Comparison of ENCODE assay signal across 20 cellular contexts in the genomic region with DNA sequence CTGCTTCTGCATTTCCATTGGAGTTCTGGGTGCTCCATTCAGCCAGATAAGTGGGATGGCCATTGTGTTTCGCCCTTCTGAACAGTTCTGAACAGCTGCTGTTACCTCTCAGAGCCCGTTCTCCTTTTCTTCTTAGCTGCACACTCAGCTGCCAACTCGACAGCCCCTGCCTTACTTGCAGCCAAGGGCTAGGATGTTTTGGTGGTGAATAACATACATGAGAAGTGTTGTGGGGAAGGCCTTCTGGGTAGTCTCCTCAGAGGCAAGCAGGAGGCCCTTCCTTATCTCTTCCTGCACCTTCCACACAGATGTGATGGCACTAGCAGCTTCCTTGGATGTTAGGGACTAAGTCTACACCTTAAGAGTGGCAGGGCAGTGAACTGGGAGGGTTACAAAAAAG.
A peak's percentile ranks its signal among the peaks of the same experiment; 100 is the strongest.
DNase-seq lines count a peak whose midpoint lies in the region; ATAC-seq and TF ChIP-seq lines count a peak whose summit lies in the region.
"Had no signal": no experiment of that assay in that cellular context is flagged by ENCODE, and none has a peak within 500 bp of the region (broad histone marks: within the 10 kb centered on the region; RNA-seq: fewer than 3 reads in every experiment).

No MANE protein-coding gene starts in this region.

- 64% methylated on average over 3 of the region's 3 CpGs for WGBS in smooth muscle cell (ENCODE audit: low lambda C conversion rate)

- no peaks in the 10 kb centered on the region for H3K9me3 ChIP-seq in smooth muscle cell (replicated peaks; ENCODE audit: low read depth)
- H3K9me3 ChIP-seq in left ventricle myocardium inferior (replicated peaks): no peaks in the 10 kb centered on the region
- H3K9me3 ChIP-seq: A549, mucosa of descending colon, upper lobe of right lung had no signal

- H3K9me3 Mint-ChIP-seq in activated CD4-positive, alpha-beta T cell treated with anti-CD3 and anti-CD28 coated beads for 36 hours (ENCODE audit: low read depth): no peaks in the 10 kb centered on the region
- H3K9me3 Mint-ChIP-seq: activated T-helper 17 cell treated with anti-CD3 and anti-CD28 coated beads, Interleukin-2, amount 50 U/mL, for 72 hours; CD8-positive, alpha-beta memory T cell; dendritic cell treated with granulocyte-macrophage colony-stimulating factor and Interleukin-4, amounts not matched to agents 40 ng/mL and 50 ng/mL, for 4 days had no signal

- H2AFZ ChIP-seq in smooth muscle cell (ENCODE audit: low read depth): no peak overlapping the region
- H2AFZ ChIP-seq: parathyroid adenoma had no signal

- peak overlapping the region; percentile 1 for H3K27ac ChIP-seq in smooth muscle cell (ENCODE audit: low read depth)
- no peak overlapping the region for H3K27ac ChIP-seq in left ventricle myocardium inferior (replicated peaks)
- H3K27ac ChIP-seq: A549, parathyroid adenoma, upper lobe of right lung had no signal

- TF ChIP-seq CTCF in cardiac fibroblast (IDR thresholded peaks at IDR 0.05; ENCODE audit: low read depth, low read length) (no peak), smooth muscle cell (IDR thresholded peaks at IDR 0.05; ENCODE audit: borderline replicate concordance, insufficient read depth, poor library complexity, severe bottlenecking) (no peak), left ventricle myocardium inferior (IDR thresholded peaks at IDR 0.05; ENCODE audit: borderline replicate concordance) (no peak)

- intact Hi-C loops in activated CD4-positive, alpha-beta T cell treated with anti-CD3 and anti-CD28 coated beads for 36 hours (cut with DNase I, micrococcal nuclease): no loop called here
- intact Hi-C loops in left ventricle myocardium inferior (cut with micrococcal nuclease) (no loop called here), Right ventricle myocardium superior (cut with DNase I) (no loop called here)

- no peaks in the 10 kb centered on the region for H3K79me2 ChIP-seq in smooth muscle cell (ENCODE audit: low read depth)
- H3K79me2 ChIP-seq: parathyroid adenoma had no signal

- no peaks in the 10 kb centered on the region for H3F3A ChIP-seq in smooth muscle cell (ENCODE audit: low read depth)

- H3K4me2 ChIP-seq in smooth muscle cell: no peak overlapping the region
- H3K4me2 ChIP-seq: A549 had no signal

- DNase-seq in activated CD4-positive, alpha-beta T cell treated with anti-CD3 and anti-CD28 coated beads for 36 hours: no peak
- no peak for DNase-seq in activated CD4-positive, alpha-beta T cell treated with anti-CD3 and anti-CD28 coated beads for 48 hours
- peak; percentile 28 to 80 for DNase-seq in NCI-H446 (lab: John Stamatoyannopoulos, UW)
- peak; percentile 33 to 50 for DNase-seq in cardiac fibroblast (ENCODE audit: low read depth in 2 of 2)
- DNase-seq in smooth muscle cell (lab: John Stamatoyannopoulos, UW; ENCODE audit: unreplicated experiment): no peak
- DNase-seq in left ventricle myocardium inferior: no peak
- DNase-seq in C1 segment of cervical spinal cord (lab: John Stamatoyannopoulos, UW): no peak
- DNase-seq in Right ventricle myocardium superior: no peak
- DNase-seq: anterior cingulate cortex; CD8-positive, alpha-beta memory T cell; kidney glomerular epithelial cell; mucosa of descending colon; NCI-H510A; stimulated activated naive CD4-positive, alpha-beta T cell; upper lobe of right lung had no signal

- H3K4me3 Mint-ChIP-seq in activated CD4-positive, alpha-beta T cell treated with anti-CD3 and anti-CD28 coated beads for 36 hours: no peak overlapping the region
- H3K4me3 Mint-ChIP-seq: activated T-helper 17 cell treated with anti-CD3 and anti-CD28 coated beads, Interleukin-2, amount 50 U/mL, for 72 hours; CD8-positive, alpha-beta memory T cell; dendritic cell treated with granulocyte-macrophage colony-stimulating factor and Interleukin-4, amounts not matched to agents 40 ng/mL and 50 ng/mL, for 4 days had no signal

- no peaks in the 10 kb centered on the region for H4K20me1 ChIP-seq in smooth muscle cell (ENCODE audit: low read depth)

- peaks cover 33% of the 10 kb centered on the region for H3K4me1 Mint-ChIP-seq in activated CD4-positive, alpha-beta T cell treated with anti-CD3 and anti-CD28 coated beads for 36 hours

- H3K27ac Mint-ChIP-seq in activated CD4-positive, alpha-beta T cell treated with anti-CD3 and anti-CD28 coated beads for 36 hours: peak overlapping the region; percentile 33
- H3K27ac Mint-ChIP-seq: activated T-helper 17 cell treated with anti-CD3 and anti-CD28 coated beads, Interleukin-2, amount 50 U/mL, for 72 hours; dendritic cell treated with granulocyte-macrophage colony-stimulating factor and Interleukin-4, amounts not matched to agents 40 ng/mL and 50 ng/mL, for 4 days had no signal

- no peaks in the 10 kb centered on the region for H3K27me3 Mint-ChIP-seq in activated CD4-positive, alpha-beta T cell treated with anti-CD3 and anti-CD28 coated beads for 36 hours
- H3K27me3 Mint-ChIP-seq: activated T-helper 17 cell treated with anti-CD3 and anti-CD28 coated beads, Interleukin-2, amount 50 U/mL, for 72 hours; CD8-positive, alpha-beta memory T cell; dendritic cell treated with granulocyte-macrophage colony-stimulating factor and Interleukin-4, amounts not matched to agents 40 ng/mL and 50 ng/mL, for 4 days had no signal

- CTCF ChIA-PET in activated CD4-positive, alpha-beta T cell treated with anti-CD3 and anti-CD28 coated beads for 36 hours (lab: Charles Lee): no interaction called here

- H3K27me3 ChIP-seq in smooth muscle cell (ENCODE audit: low read depth) (no peaks in the 10 kb centered on the region), left ventricle myocardium inferior (ENCODE audit: low read depth) (no peaks in the 10 kb centered on the region)
- H3K27me3 ChIP-seq: upper lobe of right lung had no signal

- peaks cover 6% of the 10 kb centered on the region for H3K36me3 Mint-ChIP-seq in activated CD4-positive, alpha-beta T cell treated with anti-CD3 and anti-CD28 coated beads for 36 hours (ENCODE audit: low read depth)

- peaks cover 36% of the 10 kb centered on the region for H3K4me1 ChIP-seq in smooth muscle cell (ENCODE audit: low read depth)
- H3K4me1 ChIP-seq in left ventricle myocardium inferior: peaks cover 20% of the 10 kb centered on the region
- H3K4me1 ChIP-seq: A549, parathyroid adenoma, upper lobe of right lung had no signal

- no peaks in the 10 kb centered on the region for H3K36me3 ChIP-seq in smooth muscle cell (ENCODE audit: low read depth)
- H3K36me3 ChIP-seq in left ventricle myocardium inferior: no peaks in the 10 kb centered on the region
- H3K36me3 ChIP-seq: upper lobe of right lung had no signal

- no peak overlapping the region for H3K4me3 ChIP-seq in cardiac fibroblast (replicated peaks in 1 of 2; ENCODE audit: low read depth in 2 of 2, low read length in 2 of 2)
- H3K4me3 ChIP-seq in smooth muscle cell: no peak overlapping the region
- H3K4me3 ChIP-seq in left ventricle myocardium inferior: no peak overlapping the region
- H3K4me3 ChIP-seq: A549, mucosa of descending colon, upper lobe of right lung had no signal

- no peak for ATAC-seq in activated CD4-positive, alpha-beta T cell treated with anti-CD3 and anti-CD28 coated beads for 36 hours
- no peak for ATAC-seq in Right ventricle myocardium superior (ENCODE audit: poor library complexity)
- ATAC-seq: A549; activated T-helper 17 cell treated with anti-CD3 and anti-CD28 coated beads, Interleukin-2, amount 50 U/mL, for 72 hours; HCT116; mucosa of descending colon; upper lobe of right lung had no signal

- POLR2A ChIA-PET in activated CD4-positive, alpha-beta T cell treated with anti-CD3 and anti-CD28 coated beads for 36 hours (lab: Charles Lee): no interaction called here

- H3K9ac ChIP-seq in smooth muscle cell (ENCODE audit: low read depth): no peak overlapping the region
- H3K9ac ChIP-seq: parathyroid adenoma had no signal

Comparison
In these comparisons a context has a peak if more than half of its experiments do, and no peak if none do; other contexts are left out.
1. DNase-seq: peak in NCI-H446 (2 of 2) and cardiac fibroblast (2 of 2); none in activated CD4-positive, alpha-beta T cell treated with anti-CD3 and anti-CD28 coated beads for 36 hours (single experiment), activated CD4-positive, alpha-beta T cell treated with anti-CD3 and anti-CD28 coated beads for 48 hours (single experiment), smooth muscle cell (single experiment), left ventricle myocardium inferior (single experiment), C1 segment of cervical spinal cord (0 of 14) and Right ventricle myocardium superior (single experiment).